Comparison of ENCODE assay signal across 1 cellular context in the genomic region with DNA sequence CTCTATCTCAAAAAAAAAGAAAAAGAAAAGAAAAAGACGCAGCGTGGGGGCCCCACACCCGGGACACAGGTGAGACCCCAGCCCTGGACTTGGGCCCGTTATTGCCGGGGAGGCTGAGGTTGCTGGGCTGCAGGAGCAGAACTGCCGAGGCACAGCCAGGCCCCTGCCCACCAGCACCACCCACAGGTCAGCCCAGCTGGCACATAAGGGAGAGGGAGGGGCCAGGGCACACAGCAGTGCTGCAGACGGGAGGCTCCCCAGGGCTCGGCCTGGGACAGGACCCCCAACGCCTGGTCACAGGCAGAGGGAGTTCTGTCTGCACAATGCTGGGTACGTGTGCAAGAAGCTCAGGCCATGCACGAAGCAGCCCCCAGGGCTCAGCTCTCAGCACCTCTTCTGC.
TF ChIP-seq lines count a peak whose summit lies in the region.

No MANE protein-coding gene starts in this region.

TF ChIP-seq in endothelial cell of umbilical vein, 7 proteins besides CTCF, POLR2A, EP300 and RAD21:
- no peak for TF ChIP-seq POLR2AphosphoS5 (IDR thresholded peaks at IDR 0.05; ENCODE audit: insufficient read depth, low read depth, low read length)
- TF ChIP-seq, protein P1, sequence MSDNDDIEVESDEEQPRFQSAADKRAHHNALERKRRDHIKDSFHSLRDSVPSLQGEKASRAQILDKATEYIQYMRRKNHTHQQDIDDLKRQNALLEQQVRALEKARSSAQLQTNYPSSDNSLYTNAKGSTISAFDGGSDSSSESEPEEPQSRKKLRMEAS (IDR thresholded peaks at IDR 0.05; ENCODE audit: insufficient read depth, insufficient read length), result no peak
- no peak for TF ChIP-seq FOS (IDR thresholded peaks at IDR 0.05; ENCODE audit: borderline replicate concordance, insufficient read depth, low read length)
- TF ChIP-seq MYC (IDR thresholded peaks at IDR 0.05; ENCODE audit: low read depth, low read length), result no peak
- no peak for TF ChIP-seq GATA2 (IDR thresholded peaks at IDR 0.05; ENCODE audit: insufficient read depth, insufficient read length, low read depth, low read length)
